ENCODE assay signal across 17 cellular contexts in the genomic region with DNA sequence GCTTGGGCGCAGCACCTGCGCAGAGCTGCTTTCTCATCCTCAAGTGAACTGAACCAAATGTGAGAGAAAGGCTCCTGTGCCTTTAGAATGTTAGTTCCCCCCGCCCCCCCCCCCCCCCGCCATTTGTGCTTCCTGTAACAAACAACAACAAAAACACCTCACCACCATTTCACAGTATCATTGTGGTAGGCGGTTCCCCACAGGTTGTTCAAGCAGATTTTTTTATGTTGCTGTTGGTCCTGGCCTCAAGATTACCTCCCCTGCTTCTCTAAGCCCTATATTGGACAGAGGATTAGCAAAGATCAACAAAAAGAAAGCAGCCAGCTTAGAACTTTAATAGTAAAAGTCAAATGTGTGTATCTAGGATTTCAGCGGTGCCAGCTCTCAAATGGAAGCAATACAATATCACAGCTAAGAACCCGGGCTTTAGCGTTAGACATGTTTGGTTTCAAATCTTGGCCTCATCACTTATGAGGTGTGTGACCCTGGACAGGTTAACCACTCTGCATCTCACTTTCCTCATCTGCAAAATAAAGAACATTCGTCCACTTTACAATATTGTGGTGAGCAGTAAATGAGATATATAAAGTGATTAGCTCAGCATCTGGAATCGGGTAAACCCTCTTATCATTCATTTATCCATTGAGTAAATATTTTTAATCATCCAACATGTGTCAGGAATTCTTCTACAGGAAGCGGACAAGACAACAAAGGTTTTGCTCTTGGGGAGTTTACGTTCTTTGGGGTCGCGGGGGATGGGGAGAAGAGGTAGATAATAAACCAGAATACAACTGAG.
"Had no signal": no experiment of that assay in that cellular context is flagged by ENCODE, and none has a peak within 500 bp of the region (broad histone marks: within the 10 kb centered on the region; RNA-seq: fewer than 3 reads in every experiment).

No MANE protein-coding gene starts in this region.

- H3K79me2 ChIP-seq: parathyroid adenoma had no signal

- H3K4me3 ChIP-seq: esophagus muscularis mucosa, heart right ventricle, testis, upper lobe of right lung had no signal

- H3K27ac ChIP-seq: esophagus muscularis mucosa, heart right ventricle, parathyroid adenoma, testis, upper lobe of right lung, VCaP had no signal

- FAIRE-seq: endothelial cell of umbilical vein had no signal

- H3K9ac ChIP-seq: parathyroid adenoma had no signal

- H2AFZ ChIP-seq: parathyroid adenoma had no signal

- H3K9me3 ChIP-seq: esophagus muscularis mucosa, heart right ventricle, testis, upper lobe of right lung had no signal

- H3K27me3 ChIP-seq: esophagus muscularis mucosa, heart right ventricle, testis, upper lobe of right lung had no signal

- H3K4me1 ChIP-seq: esophagus muscularis mucosa, heart right ventricle, testis, upper lobe of right lung had no signal

- ATAC-seq: activated naive CD8-positive, alpha-beta T cell treated with anti-CD3 and anti-CD28 coated beads, Interleukin-2, amount 50 U/mL, for 24 hours; heart right ventricle; naive thymus-derived CD8-positive, alpha-beta T cell; sciatic nerve; stimulated activated effector memory CD8-positive, alpha-beta T cell treated with anti-CD3 and anti-CD28 coated beads, Interleukin-12 subunit alpha, Interleukin-12 subunit beta, amount 100 ng/mL, for 72 hours; upper lobe of right lung had no signal

- DNase-seq: activated CD4-positive, alpha-beta T cell treated with anti-CD3 and anti-CD28 coated beads, Interleukin-2, amount 50 U/mL, for 4 hours; activated naive CD4-positive, alpha-beta T cell treated with Interleukin-2 at 50 U/mL for 16 hours; activated naive CD8-positive, alpha-beta T cell treated with anti-CD3 and anti-CD28 coated beads, Interleukin-2, amount 50 U/mL, for 24 hours; anterior cingulate cortex; cortex of kidney; heart right ventricle; mesendoderm; naive thymus-derived CD8-positive, alpha-beta T cell; stimulated activated CD4-positive, alpha-beta T cell treated with anti-CD3 and anti-CD28 coated beads, Interleukin-4, amount 100 ng/mL, for 24 hours; testis; upper lobe of right lung had no signal
